9 cellular contexts compared by ENCODE assay signal in genomic region chr12:67452119-67452805, GRCh38.
A peak's percentile ranks its signal among the peaks of the same experiment; 100 is the strongest.
DNase-seq lines count a peak whose midpoint lies in the region; ATAC-seq and TF ChIP-seq lines count a peak whose summit lies in the region.
"Had no signal": no experiment of that assay in that cellular context is flagged by ENCODE, and none has a peak within 500 bp of the region (broad histone marks: within the 10 kb centered on the region; RNA-seq: fewer than 3 reads in every experiment).

No MANE protein-coding gene starts in this region.

- WGBS in testis, 2 donors, result 82 to 86% methylated on average over 7 of the region's 7 CpGs

- H3K4me1 ChIP-seq in OCI-LY3 (ENCODE audit: low read length) (peaks cover 65% of the 10 kb centered on the region), upper lobe of right lung (peaks cover 12% of the 10 kb centered on the region), testis (peaks cover 8% of the 10 kb centered on the region)

- DNase-seq in stimulated activated naive CD4-positive, alpha-beta T cell treated with Interleukin-2 at 50 U/mL for 16 hours (lab: John Stamatoyannopoulos, UW), result peak; percentile 13
- no peak for DNase-seq in stimulated activated naive CD4-positive, alpha-beta T cell (lab: John Stamatoyannopoulos, UW)
- no peak for DNase-seq in upper lobe of right lung
- no peak for DNase-seq in COLO829 (ENCODE audit: low spot score)
- DNase-seq in DMS53 (lab: John Stamatoyannopoulos, UW), result no peak
- DNase-seq in testis, result no peak
- DNase-seq: substantia nigra had no signal

- no peak for TF ChIP-seq CTCF in OCI-LY3 (IDR thresholded peaks at IDR 0.05; ENCODE audit: low read depth, low read length)
- TF ChIP-seq CTCF in upper lobe of right lung (IDR thresholded peaks at IDR 0.05), result no peak
- TF ChIP-seq CTCF in testis (IDR thresholded peaks at IDR 0.05), result no peak

- intact Hi-C loops in upper lobe of right lung (cut with DNase I) (no loop called here), testis (cut with DNase I; ENCODE audit: low total_unique reads) (no loop called here)

- no peak overlapping the region for H2AFZ ChIP-seq in OCI-LY3 (ENCODE audit: low read depth, low read length)

- H4K20me1 ChIP-seq in OCI-LY3 (ENCODE audit: insufficient read depth, low read length), result no peaks in the 10 kb centered on the region

- peak overlapping the region; percentile 94 for H3K27ac ChIP-seq in OCI-LY3 (ENCODE audit: low read length)
- H3K27ac ChIP-seq in upper lobe of right lung, result no peak overlapping the region
- H3K27ac ChIP-seq in testis, result no peak overlapping the region

- H3K36me3 ChIP-seq in OCI-LY3 (replicated peaks; ENCODE audit: low read depth, low read length) (peaks cover 38% of the 10 kb centered on the region), upper lobe of right lung (no peaks in the 10 kb centered on the region), testis (ENCODE audit: low read depth, missing control alignments) (no peaks in the 10 kb centered on the region)

- peak; percentile 44 for ATAC-seq in HG02938 (IDR thresholded peaks at IDR 0.05; ENCODE audit: unreplicated experiment)
- ATAC-seq in upper lobe of right lung, result peak; percentile 83

- H3K9me3 ChIP-seq in OCI-LY3 (ENCODE audit: insufficient read depth, low read length) (peaks cover 24% of the 10 kb centered on the region), upper lobe of right lung (no peaks in the 10 kb centered on the region), testis (no peaks in the 10 kb centered on the region)

- no peak for TF ChIP-seq POLR2A in testis (IDR thresholded peaks at IDR 0.05)

- peak overlapping the region; percentile 46; the same call in 1 of the 2 replicates for H3K4me3 ChIP-seq in OCI-LY3 (ENCODE audit: low read length)
- no peak overlapping the region for H3K4me3 ChIP-seq in upper lobe of right lung
- H3K4me3 ChIP-seq in testis, result no peak overlapping the region

- H3K4me2 ChIP-seq in OCI-LY3 (ENCODE audit: low read length), result peak overlapping the region; percentile 76

- H3K9ac ChIP-seq in OCI-LY3 (ENCODE audit: low read length), result peak overlapping the region; percentile 21; the same call in 1 of the 2 replicates

- H3K27me3 ChIP-seq in OCI-LY3 (ENCODE audit: low read depth, low read length) (no peaks in the 10 kb centered on the region), upper lobe of right lung (no peaks in the 10 kb centered on the region), testis (no peaks in the 10 kb centered on the region)

- no peaks in the 10 kb centered on the region for H3K79me2 ChIP-seq in OCI-LY3 (ENCODE audit: low read length)
